In the genomic region with DNA sequence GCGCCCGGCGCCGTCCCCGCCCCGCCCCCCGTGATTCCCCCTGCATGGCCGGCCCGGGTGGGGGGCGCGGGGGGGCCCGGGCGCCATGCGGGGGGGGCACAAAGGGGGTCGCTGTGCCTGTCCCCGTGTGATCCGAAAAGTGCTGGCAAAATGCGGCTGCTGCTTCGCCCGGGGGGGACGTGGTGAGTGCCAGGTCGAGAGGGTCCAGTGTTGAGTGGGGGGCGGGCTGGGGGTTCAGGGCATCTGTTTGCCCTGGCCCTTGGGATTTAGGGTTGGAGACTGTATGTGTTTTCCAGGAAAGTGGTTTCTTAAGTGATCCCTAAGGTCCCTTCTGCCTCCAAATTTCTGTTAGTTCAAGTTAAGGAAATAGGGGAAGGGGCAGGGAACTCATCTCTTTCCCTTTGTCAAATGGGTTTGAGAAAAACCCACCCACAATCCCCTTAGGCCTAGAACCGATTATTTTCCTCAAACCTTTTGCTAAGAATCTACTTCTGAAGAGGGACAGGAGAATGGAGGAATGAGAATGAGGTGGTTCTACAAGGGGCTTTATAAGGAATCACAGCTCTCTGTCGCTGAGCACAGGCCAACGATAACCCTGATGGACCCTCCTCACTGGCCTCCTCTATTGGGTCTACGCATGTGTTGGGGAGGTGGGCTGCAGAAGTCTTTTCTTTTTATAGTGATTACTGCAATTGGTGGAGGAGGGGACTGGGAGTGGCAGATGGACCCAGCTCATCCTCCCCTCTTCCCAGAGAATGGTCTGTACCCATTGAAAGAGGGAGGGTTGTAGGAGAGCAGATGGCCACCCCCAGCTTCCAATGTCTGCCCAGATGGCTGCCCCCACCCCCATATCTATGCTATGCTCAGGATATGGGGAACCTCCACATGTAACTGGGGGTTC, we compare ENCODE assay signal across 8 cellular contexts. TPM values are rescaled to one million over a fixed set of nuclear protein-coding genes. Genes with fewer than 3 reads are reported as not detected.
DNase-seq lines count a peak whose midpoint lies in the region; ATAC-seq lines count a peak whose summit lies in the region.

No MANE protein-coding gene starts in this region.

- intact Hi-C loops in posterior vena cava (cut with DNase I): no loop called here

- ATAC-seq in GM19023 (IDR thresholded peaks at IDR 0.05; ENCODE audit: unreplicated experiment) (no peak), GM19351 (IDR thresholded peaks at IDR 0.05; ENCODE audit: unreplicated experiment) (no peak)

- H3K27me3 ChIP-seq in endocrine pancreas (ENCODE audit: control insufficient read depth, insufficient read depth, low read length): no peaks in the 10 kb centered on the region

- peak overlapping the region; percentile 32 for H3K9ac ChIP-seq in endocrine pancreas (ENCODE audit: control insufficient read depth, insufficient read depth, low read length)

- no peak overlapping the region for H3K4me3 ChIP-seq in endocrine pancreas (ENCODE audit: control insufficient read depth, insufficient read depth, low read length)

- H3K4me1 ChIP-seq in endocrine pancreas (ENCODE audit: control insufficient read depth, insufficient read depth, low read length): no peaks in the 10 kb centered on the region

- peaks cover 2% of the 10 kb centered on the region for H3K36me3 ChIP-seq in endocrine pancreas (ENCODE audit: control insufficient read depth, insufficient read depth, low read length)

- no peaks in the 10 kb centered on the region for H3K9me3 ChIP-seq in endocrine pancreas (ENCODE audit: control insufficient read depth, low read length)

- DNase-seq in DMS 273 treated with DMSO at 0.1 percent for 48 hours (lab: John Stamatoyannopoulos, UW) (peak; percentile 79), NCI-H524 treated with DMSO at 0.1 percent for 48 hours (lab: John Stamatoyannopoulos, UW) (peak; percentile 73), posterior vena cava (ENCODE audit: low spot score) (peak; percentile 40), GDM1 (lab: John Stamatoyannopoulos, UW) (no peak), NCI-H226 (no peak)

RNA-seq across cellular contexts. Expression of gene ARHGEF25, which starts 0.8 kb away (rescaled TPM):
- 10 to 100 TPM; 78.8 to 82.8 TPM for total RNA-seq in posterior vena cava

RNA-seq across cellular contexts. Expression of gene DTX3, which starts 7.4 kb away (rescaled TPM):
- 10 to 100 TPM; 32.4 to 35.6 TPM for total RNA-seq in posterior vena cava

RNA-seq across cellular contexts. Expression of gene B4GALNT1, which starts 20.9 kb away (rescaled TPM):
- 1 to 10 TPM; 4.3 to 6.0 TPM for total RNA-seq in posterior vena cava

RNA-seq across cellular contexts. Expression of gene PIP4K2C, which starts 21.1 kb away (rescaled TPM):
- 10 to 100 TPM; 26.0 to 27.4 TPM for total RNA-seq in posterior vena cava

Comparison
In these comparisons a context has a peak if more than half of its experiments do, and no peak if none do; other contexts are left out.
1. DNase-seq: peak in DMS 273 treated with DMSO at 0.1 percent for 48 hours (single experiment), NCI-H524 treated with DMSO at 0.1 percent for 48 hours (single experiment) and posterior vena cava (single experiment); none in GDM1 (single experiment) and NCI-H226 (single experiment).